19 cellular contexts compared by ENCODE assay signal in the genomic region with DNA sequence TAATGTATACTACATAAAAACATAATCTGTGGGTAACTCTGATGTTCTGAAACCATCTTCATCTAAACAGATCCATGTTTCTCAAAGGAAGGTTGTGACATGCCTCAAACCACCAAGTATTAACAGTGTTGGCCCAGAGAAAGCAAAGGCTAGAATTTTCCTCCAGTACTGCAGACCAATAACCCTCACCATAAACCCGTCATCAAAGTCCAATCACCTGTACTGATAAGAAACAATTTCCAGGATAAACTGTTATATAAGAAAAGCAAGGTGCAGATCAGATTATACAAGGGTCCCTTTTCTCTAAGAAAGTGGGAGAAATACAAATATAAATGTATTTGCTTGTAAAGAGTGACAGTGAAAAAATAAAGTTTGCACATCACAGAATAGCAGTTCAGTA. TPM values are rescaled to one million over a fixed set of nuclear protein-coding genes. Genes with fewer than 3 reads are reported as not detected.
DNase-seq lines count a peak whose midpoint lies in the region; ATAC-seq lines count a peak whose summit lies in the region.
"Had no signal": no experiment of that assay in that cellular context is flagged by ENCODE, and none has a peak within 500 bp of the region (broad histone marks: within the 10 kb centered on the region; RNA-seq: fewer than 3 reads in every experiment).

No MANE protein-coding gene starts in this region.

- peak overlapping the region in 2 of 11 experiments; percentile 44 to 98; a peak in 1 of 22 replicates for H3K4me2 ChIP-seq in BLaER1 treated with 17β-estradiol and CSF1 and Interleukin-3, amounts not matched to agents 10 nM and 100 nM

- POLR2A ChIA-PET in CD4-positive, alpha-beta memory T cell (lab: Charles Lee; ENCODE audit: partially characterized antibody), result interaction anchor here (1.2 to 32.5 kb wide), 5 partner anchors 9 to 28 kb away, joined by 3 to 984 read pairs (median 35); a partner anchor contains a TSS
- POLR2A ChIA-PET in activated CD4-positive, alpha-beta memory T cell treated with anti-CD3 and anti-CD28 coated beads, Interleukin-2, amount 10 ng/mL, durations not matched to agents 7 days and 5 days (lab: Charles Lee), result interaction anchor here (0.8 to 1.4 kb wide), 7 partner anchors 11 to 104 kb away, joined by 3 to 6 read pairs (median 4); a partner anchor contains a TSS

- no peaks in the 10 kb centered on the region for H3K9me3 ChIP-seq in BLaER1 treated with 17β-estradiol and CSF1 and Interleukin-3, amounts not matched to agents 10 nM and 100 nM (replicated peaks in 1 of 11)
- no peaks in the 10 kb centered on the region for H3K9me3 ChIP-seq in CD4-positive, alpha-beta memory T cell (ENCODE audit: control insufficient read depth in 1 of 2, low read length in 2 of 2)
- H3K9me3 ChIP-seq: sigmoid colon had no signal

- peaks cover 26 to 33% of the 10 kb centered on the region in 2 donors for H3K36me3 Mint-ChIP-seq in CD4-positive, alpha-beta memory T cell
- H3K36me3 Mint-ChIP-seq in activated CD4-positive, alpha-beta memory T cell treated with anti-CD3 and anti-CD28 coated beads, Interleukin-2, amount 10 ng/mL, durations not matched to agents 7 days and 5 days (ENCODE audit: low read depth), result peaks cover 57% of the 10 kb centered on the region

- H3K9ac ChIP-seq in BLaER1 treated with 17β-estradiol and CSF1 and Interleukin-3, amounts not matched to agents 10 nM and 100 nM, result no peak overlapping the region; a peak in 1 of 22 replicates
- H3K9ac ChIP-seq: parathyroid adenoma had no signal

- peak; percentile 62 for ATAC-seq in left colon
- ATAC-seq: esophagus mucosa had no signal

- H4K20me1 ChIP-seq in BLaER1 treated with 17β-estradiol and CSF1 and Interleukin-3, amounts not matched to agents 10 nM and 100 nM, result peaks cover 0 to 42% (median 0%) of the 10 kb centered on the region in 11 experiments; a peak in 3 of 22 replicates

- no peak overlapping the region for H3K4me3 ChIP-seq in BLaER1 treated with 17β-estradiol and CSF1 and Interleukin-3, amounts not matched to agents 10 nM and 100 nM
- no peak overlapping the region for H3K4me3 ChIP-seq in CD4-positive, alpha-beta memory T cell (ENCODE audit: low read length in 2 of 2)
- H3K4me3 ChIP-seq: sigmoid colon had no signal

- H3K4me3 Mint-ChIP-seq in CD4-positive, alpha-beta memory T cell, result peak overlapping the region in 5 of 8 donors; percentile 49 to 59 (median 55)
- H3K4me3 Mint-ChIP-seq in activated CD4-positive, alpha-beta memory T cell treated with anti-CD3 and anti-CD28 coated beads, Interleukin-2, amount 10 ng/mL, durations not matched to agents 7 days and 5 days, result no peak overlapping the region
- H3K4me3 Mint-ChIP-seq: H9, IgD-negative memory B cell had no signal

- H3K27me3 ChIP-seq in BLaER1 treated with 17β-estradiol and CSF1 and Interleukin-3, amounts not matched to agents 10 nM and 100 nM, result no peaks in the 10 kb centered on the region
- no peaks in the 10 kb centered on the region for H3K27me3 ChIP-seq in CD4-positive, alpha-beta memory T cell (ENCODE audit: insufficient read depth, low read length)
- H3K27me3 ChIP-seq: sigmoid colon had no signal

- no peak for DNase-seq in CD4-positive, alpha-beta memory T cell
- DNase-seq in activated CD4-positive, alpha-beta memory T cell treated with anti-CD3 and anti-CD28 coated beads, Interleukin-2, amount 10 ng/mL, durations not matched to agents 7 days and 5 days, result no peak
- DNase-seq in left colon (no peak), NCI-H1105 treated with DMSO at 0.1 percent for 48 hours (lab: John Stamatoyannopoulos, UW) (no peak), superior temporal gyrus (ENCODE audit: extremely low spot score) (no peak), NCI-H187 treated with DMSO at 0.1 percent for 48 hours (lab: John Stamatoyannopoulos, UW) (no peak)
- DNase-seq in NK-92 treated with Interleukin-12 subunit alpha and Interleukin-12 subunit beta, amount 100 ng/mL, for 24 hours (lab: John Stamatoyannopoulos, UW), result no peak
- DNase-seq: H9; NCI-H1048; NCI-H510A; sigmoid colon; stimulated activated CD4-positive, alpha-beta T cell treated with anti-CD3 and anti-CD28 coated beads, Interleukin-2, amount 100 ng/mL, for 24 hours; WERI-Rb-1 had no signal

- H3K27ac Mint-ChIP-seq in CD4-positive, alpha-beta memory T cell, result peak overlapping the region; percentile 43 to 98 (median 86)
- peak overlapping the region; percentile 78 for H3K27ac Mint-ChIP-seq in activated CD4-positive, alpha-beta memory T cell treated with anti-CD3 and anti-CD28 coated beads, Interleukin-2, amount 10 ng/mL, durations not matched to agents 7 days and 5 days
- H3K27ac Mint-ChIP-seq: H9 had no signal

- no peaks in the 10 kb centered on the region for H3K9me3 Mint-ChIP-seq in CD4-positive, alpha-beta memory T cell
- no peaks in the 10 kb centered on the region for H3K9me3 Mint-ChIP-seq in activated CD4-positive, alpha-beta memory T cell treated with anti-CD3 and anti-CD28 coated beads, Interleukin-2, amount 10 ng/mL, durations not matched to agents 7 days and 5 days
- H3K9me3 Mint-ChIP-seq: H9, IgD-negative memory B cell had no signal

- peaks cover 24 to 44% (median 40%) of the 10 kb centered on the region in 11 experiments for H3K36me3 ChIP-seq in BLaER1 treated with 17β-estradiol and CSF1 and Interleukin-3, amounts not matched to agents 10 nM and 100 nM
- peaks cover 8% of the 10 kb centered on the region for H3K36me3 ChIP-seq in CD4-positive, alpha-beta memory T cell (ENCODE audit: insufficient read depth, low read length)

- CTCF ChIA-PET in CD4-positive, alpha-beta memory T cell (lab: Charles Lee; ENCODE audit: partially characterized antibody), result interaction anchor here (0.9 to 1.3 kb wide), 6 partner anchors 10 to 77 kb away, joined by 3 to 5 read pairs (median 4); no protein-coding TSS in a partner anchor
- CTCF ChIA-PET in activated CD4-positive, alpha-beta memory T cell treated with anti-CD3 and anti-CD28 coated beads, Interleukin-2, amount 10 ng/mL, durations not matched to agents 7 days and 5 days (lab: Charles Lee), result interaction anchor here (0.8 to 1.4 kb wide), 4 partner anchors 11 to 63 kb away, joined by 3 to 12 read pairs (median 4); no protein-coding TSS in a partner anchor

- intact Hi-C loops in CD4-positive, alpha-beta memory T cell (cut with micrococcal nuclease), result no loop called here
- intact Hi-C loops in left colon (cut with DNase I, micrococcal nuclease), result no loop called here

- H3K27me3 Mint-ChIP-seq in CD4-positive, alpha-beta memory T cell, result no peaks in the 10 kb centered on the region
- no peaks in the 10 kb centered on the region for H3K27me3 Mint-ChIP-seq in activated CD4-positive, alpha-beta memory T cell treated with anti-CD3 and anti-CD28 coated beads, Interleukin-2, amount 10 ng/mL, durations not matched to agents 7 days and 5 days
- H3K27me3 Mint-ChIP-seq: IgD-negative memory B cell had no signal

- H3K27ac ChIP-seq in BLaER1 treated with 17β-estradiol and CSF1 and Interleukin-3, amounts not matched to agents 10 nM and 100 nM, result peak overlapping the region in 6 of 11 experiments; percentile 5 to 30 (median 14); a peak in 5 of 22 replicates
- H3K27ac ChIP-seq in CD4-positive, alpha-beta memory T cell (ENCODE audit: low read depth, low read length), result peak overlapping the region; percentile 38
- H3K27ac ChIP-seq: parathyroid adenoma, WERI-Rb-1 had no signal

- peaks cover 41 to 83% (median 70%) of the 10 kb centered on the region in 10 experiments for H3K4me1 ChIP-seq in BLaER1 treated with 17β-estradiol and CSF1 and Interleukin-3, amounts not matched to agents 10 nM and 100 nM
- H3K4me1 ChIP-seq in CD4-positive, alpha-beta memory T cell (ENCODE audit: insufficient read depth, low read length), result peaks cover 100% of the 10 kb centered on the region
- H3K4me1 ChIP-seq: parathyroid adenoma had no signal

- H3K4me1 Mint-ChIP-seq in CD4-positive, alpha-beta memory T cell, result peaks cover 66 to 99% (median 88%) of the 10 kb centered on the region in 4 donors
- peaks cover 94% of the 10 kb centered on the region for H3K4me1 Mint-ChIP-seq in activated CD4-positive, alpha-beta memory T cell treated with anti-CD3 and anti-CD28 coated beads, Interleukin-2, amount 10 ng/mL, durations not matched to agents 7 days and 5 days

RNA-seq across cellular contexts. Expression of a gene that starts 32.3 kb away (rescaled TPM):
- total RNA-seq in CD4-positive, alpha-beta memory T cell, result 100 to 1,000 TPM in 1 of 2 experiments, 10 to 100 TPM in 1; 98.1 to 114 TPM
- polyA plus RNA-seq in CD4-positive, alpha-beta memory T cell, result 10 to 100 TPM in 1 of 2 donors, 1 to 10 TPM in 1; 5.6 to 35.4 TPM
- 100 to 1,000 TPM in 1 of 2 experiments, 10 to 100 TPM in 1; 97.1 to 101 TPM for total RNA-seq in activated CD4-positive, alpha-beta memory T cell treated with anti-CD3 and anti-CD28 coated beads, Interleukin-2, amount 10 ng/mL, durations not matched to agents 7 days and 5 days
- 10 to 100 TPM; 41.3 to 63.5 TPM for total RNA-seq in left colon

RNA-seq across cellular contexts. Expression of a gene that starts 47.2 kb away (rescaled TPM):
- not detected for total RNA-seq in CD4-positive, alpha-beta memory T cell
- not detected for polyA plus RNA-seq in CD4-positive, alpha-beta memory T cell
- total RNA-seq in activated CD4-positive, alpha-beta memory T cell treated with anti-CD3 and anti-CD28 coated beads, Interleukin-2, amount 10 ng/mL, durations not matched to agents 7 days and 5 days, result not detected
- total RNA-seq in left colon, result 1 to 10 TPM in 1 of 2 donors, under 1 TPM in 1; 0.89 to 2.4 TPM
- total RNA-seq: esophagus mucosa, glomerular endothelial cell, H9, lower leg skin, sigmoid colon had no signal
- polyA plus RNA-seq: IgD-negative memory B cell had no signal
